Comparison of ENCODE assay signal across 8 cellular contexts in genomic region chr14:23568021-23568599, GRCh38. TPM values are rescaled to one million over a fixed set of nuclear protein-coding genes. Genes with fewer than 3 reads are reported as not detected.
DNase-seq lines count a peak whose midpoint lies in the region; ATAC-seq and TF ChIP-seq lines count a peak whose summit lies in the region.

No MANE protein-coding gene starts in this region.

- H3K4me1 ChIP-seq in tibial artery, result peaks cover 0 to 19% (median 7%) of the 10 kb centered on the region in 4 donors

- H3K4me3 ChIP-seq in tibial artery, result peak overlapping the region; percentile 51 to 55

- no peaks in the 10 kb centered on the region for H3K9me3 Mint-ChIP-seq in activated T-cell treated with anti-CD3 and anti-CD28 coated beads, Interleukin-2, amount 50 U/mL, for 72 hours
- no peaks in the 10 kb centered on the region for H3K9me3 Mint-ChIP-seq in activated naive CD8-positive, alpha-beta T cell treated with anti-CD3 and anti-CD28 coated beads for 36 hours

- TF ChIP-seq CTCF in tibial artery (IDR thresholded peaks at IDR 0.05), result no peak

- H3K27ac Mint-ChIP-seq in activated T-cell treated with anti-CD3 and anti-CD28 coated beads, Interleukin-2, amount 50 U/mL, for 72 hours, result peak overlapping the region; percentile 94
- H3K27ac Mint-ChIP-seq in activated naive CD8-positive, alpha-beta T cell treated with anti-CD3 and anti-CD28 coated beads for 36 hours, result peak overlapping the region; percentile 98

- intact Hi-C loops in tibial artery (cut with DNase I; ENCODE audit: low total_unique reads), result no loop called here

- peaks cover 12% of the 10 kb centered on the region for H3K27me3 Mint-ChIP-seq in activated T-cell treated with anti-CD3 and anti-CD28 coated beads, Interleukin-2, amount 50 U/mL, for 72 hours (ENCODE audit: low read depth)
- H3K27me3 Mint-ChIP-seq in activated naive CD8-positive, alpha-beta T cell treated with anti-CD3 and anti-CD28 coated beads for 36 hours, result peaks cover 14% of the 10 kb centered on the region

- H3K27ac ChIP-seq in layer of hippocampus (ENCODE audit: low read depth, low read length) (peak overlapping the region; percentile 88), tibial artery (no peak overlapping the region)

- DNase-seq in activated T-cell treated with anti-CD3 and anti-CD28 coated beads, Interleukin-2, amount 50 U/mL, for 72 hours, result no peak
- no peak for DNase-seq in activated T-cell treated with anti-CD3 and anti-CD28 coated beads for 4 hours
- DNase-seq in activated naive CD8-positive, alpha-beta T cell treated with anti-CD3 and anti-CD28 coated beads for 36 hours, result no peak
- DNase-seq in tibial artery, result no peak
- DNase-seq in kidney glomerular epithelial cell (lab: John Stamatoyannopoulos, UW), result no peak
- DNase-seq in NCI-H446 treated with DMSO at 0.1 percent for 48 hours (lab: John Stamatoyannopoulos, UW), result no peak

- no peaks in the 10 kb centered on the region for H3K27me3 ChIP-seq in layer of hippocampus (ENCODE audit: control insufficient read depth, insufficient read depth, low read length)
- peaks cover 0 to 33% of the 10 kb centered on the region in 2 donors for H3K27me3 ChIP-seq in tibial artery

- H3K9me3 ChIP-seq in tibial artery, result no peaks in the 10 kb centered on the region

- H3K36me3 Mint-ChIP-seq in activated T-cell treated with anti-CD3 and anti-CD28 coated beads, Interleukin-2, amount 50 U/mL, for 72 hours (ENCODE audit: insufficient read depth in 2 of 2), result peaks cover 4 to 9% of the 10 kb centered on the region in 2 donors
- H3K36me3 Mint-ChIP-seq in activated naive CD8-positive, alpha-beta T cell treated with anti-CD3 and anti-CD28 coated beads for 36 hours, result peaks cover 5% of the 10 kb centered on the region

- H3K36me3 ChIP-seq in tibial artery, result peaks cover 0 to 31% (median 0%) of the 10 kb centered on the region in 3 donors

- peak overlapping the region; percentile 95 to 97 for H3K4me3 Mint-ChIP-seq in activated T-cell treated with anti-CD3 and anti-CD28 coated beads, Interleukin-2, amount 50 U/mL, for 72 hours
- H3K4me3 Mint-ChIP-seq in activated naive CD8-positive, alpha-beta T cell treated with anti-CD3 and anti-CD28 coated beads for 36 hours, result peak overlapping the region; percentile 100

- ATAC-seq in activated T-cell treated with anti-CD3 and anti-CD28 coated beads, Interleukin-2, amount 50 U/mL, for 72 hours (replicated peaks in 1 of 2), result no peak
- no peak for ATAC-seq in HG02798 (IDR thresholded peaks at IDR 0.05; ENCODE audit: poor library complexity, unreplicated experiment)

- peaks cover 38% of the 10 kb centered on the region for H3K4me1 Mint-ChIP-seq in activated T-cell treated with anti-CD3 and anti-CD28 coated beads, Interleukin-2, amount 50 U/mL, for 72 hours (ENCODE audit: low read depth)
- H3K4me1 Mint-ChIP-seq in activated naive CD8-positive, alpha-beta T cell treated with anti-CD3 and anti-CD28 coated beads for 36 hours, result peaks cover 30% of the 10 kb centered on the region

RNA-seq across cellular contexts. Expression of gene AP1G2, which starts 0.5 kb away (rescaled TPM):
- 100 to 1,000 TPM; 211 to 233 TPM for total RNA-seq in activated T-cell treated with anti-CD3 and anti-CD28 coated beads, Interleukin-2, amount 50 U/mL, for 72 hours
- total RNA-seq in activated naive CD8-positive, alpha-beta T cell treated with anti-CD3 and anti-CD28 coated beads for 36 hours, result 100 to 1,000 TPM; 118 to 124 TPM

RNA-seq across cellular contexts. Expression of gene JPH4, which starts 10.5 kb away (rescaled TPM):
- 1 to 10 TPM; 1.2 to 1.5 TPM for total RNA-seq in activated T-cell treated with anti-CD3 and anti-CD28 coated beads, Interleukin-2, amount 50 U/mL, for 72 hours
- total RNA-seq in activated naive CD8-positive, alpha-beta T cell treated with anti-CD3 and anti-CD28 coated beads for 36 hours, result under 1 TPM; 0.72 to 0.74 TPM

RNA-seq across cellular contexts. Expression of gene THTPA, which starts 12.0 kb away (rescaled TPM):
- 1 to 10 TPM; 6.5 to 7.4 TPM for total RNA-seq in activated T-cell treated with anti-CD3 and anti-CD28 coated beads, Interleukin-2, amount 50 U/mL, for 72 hours
- total RNA-seq in activated naive CD8-positive, alpha-beta T cell treated with anti-CD3 and anti-CD28 coated beads for 36 hours, result 1 to 10 TPM; 7.6 to 9.4 TPM

RNA-seq across cellular contexts. Expression of gene ZFHX2, which starts 16.5 kb away (rescaled TPM):
- 1 to 10 TPM; 1.9 to 3.7 TPM for total RNA-seq in activated T-cell treated with anti-CD3 and anti-CD28 coated beads, Interleukin-2, amount 50 U/mL, for 72 hours
- 1 to 10 TPM in 1 of 2 experiments, under 1 TPM in 1; 0.85 to 1.1 TPM for total RNA-seq in activated naive CD8-positive, alpha-beta T cell treated with anti-CD3 and anti-CD28 coated beads for 36 hours
